ENCODE assay signal across 15 cellular contexts in genomic region chr7:74334026-74334425, GRCh38. TPM values are rescaled to one million over a fixed set of nuclear protein-coding genes. Genes with fewer than 3 reads are reported as not detected.
A peak's percentile ranks its signal among the peaks of the same experiment; 100 is the strongest.
DNase-seq lines count a peak whose midpoint lies in the region; ATAC-seq and TF ChIP-seq lines count a peak whose summit lies in the region.
"Had no signal": no experiment of that assay in that cellular context is flagged by ENCODE, and none has a peak within 500 bp of the region (broad histone marks: within the 10 kb centered on the region; RNA-seq: fewer than 3 reads in every experiment).

No MANE protein-coding gene starts in this region.

- H3K36me3 Mint-ChIP-seq in nephron progenitor cell (ENCODE audit: low read depth): peaks cover 14% of the 10 kb centered on the region
- H3K36me3 Mint-ChIP-seq in activated T-helper 17 cell treated with anti-CD3 and anti-CD28 coated beads, Interleukin-2, amount 50 U/mL, for 72 hours (ENCODE audit: low read depth): no peaks in the 10 kb centered on the region
- no peaks in the 10 kb centered on the region for H3K36me3 Mint-ChIP-seq in CD8-positive, alpha-beta T cell
- H3K36me3 Mint-ChIP-seq: stimulated activated effector memory CD8-positive, alpha-beta T cell treated with anti-CD3 and anti-CD28 coated beads, Interleukin-12 subunit alpha, Interleukin-12 subunit beta, amount 100 ng/mL, for 72 hours had no signal

- POLR2A ChIA-PET in CD8-positive, alpha-beta T cell (lab: Charles Lee): no interaction called here

- H3K9me3 Mint-ChIP-seq in nephron progenitor cell: no peaks in the 10 kb centered on the region
- no peaks in the 10 kb centered on the region for H3K9me3 Mint-ChIP-seq in activated T-helper 17 cell treated with anti-CD3 and anti-CD28 coated beads, Interleukin-2, amount 50 U/mL, for 72 hours
- no peaks in the 10 kb centered on the region for H3K9me3 Mint-ChIP-seq in CD8-positive, alpha-beta T cell
- H3K9me3 Mint-ChIP-seq: brain; stimulated activated effector memory CD8-positive, alpha-beta T cell treated with anti-CD3 and anti-CD28 coated beads, Interleukin-12 subunit alpha, Interleukin-12 subunit beta, amount 100 ng/mL, for 72 hours had no signal

- intact Hi-C loops in CD8-positive, alpha-beta T cell (cut with DNase I, micrococcal nuclease): no loop called here

- H3K4me3 Mint-ChIP-seq in nephron progenitor cell: no peak overlapping the region
- no peak overlapping the region for H3K4me3 Mint-ChIP-seq in activated T-helper 17 cell treated with anti-CD3 and anti-CD28 coated beads, Interleukin-2, amount 50 U/mL, for 72 hours
- no peak overlapping the region for H3K4me3 Mint-ChIP-seq in CD8-positive, alpha-beta T cell
- H3K4me3 Mint-ChIP-seq: brain; stimulated activated effector memory CD8-positive, alpha-beta T cell treated with anti-CD3 and anti-CD28 coated beads, Interleukin-12 subunit alpha, Interleukin-12 subunit beta, amount 100 ng/mL, for 72 hours had no signal

- H3K4me3 ChIP-seq in AG09309 (ENCODE audit: control insufficient read depth, low read depth, low read length): no peak overlapping the region
- H3K4me3 ChIP-seq in CD8-positive, alpha-beta T cell (ENCODE audit: low read depth, low read length): no peak overlapping the region
- H3K4me3 ChIP-seq: prostate gland, vagina had no signal

- H3K36me3 ChIP-seq in CD8-positive, alpha-beta T cell (ENCODE audit: insufficient read depth, low read length): no peaks in the 10 kb centered on the region
- H3K36me3 ChIP-seq: prostate gland had no signal

- peak overlapping the region; percentile 50 for H3K27ac Mint-ChIP-seq in nephron progenitor cell
- no peak overlapping the region for H3K27ac Mint-ChIP-seq in activated T-helper 17 cell treated with anti-CD3 and anti-CD28 coated beads, Interleukin-2, amount 50 U/mL, for 72 hours
- no peak overlapping the region for H3K27ac Mint-ChIP-seq in CD8-positive, alpha-beta T cell
- H3K27ac Mint-ChIP-seq: stimulated activated effector memory CD8-positive, alpha-beta T cell treated with anti-CD3 and anti-CD28 coated beads, Interleukin-12 subunit alpha, Interleukin-12 subunit beta, amount 100 ng/mL, for 72 hours had no signal

- peak; percentile 17 for DNase-seq in AG09309 (ENCODE audit: low read depth)
- peak; percentile 78 for DNase-seq in LHCN-M2 (ENCODE audit: low read depth)
- DNase-seq in dermis blood vessel endothelial cell: peak; percentile 58
- no peak for DNase-seq in nephron progenitor cell
- no peak for DNase-seq in stimulated activated naive CD4-positive, alpha-beta T cell treated with Interleukin-2 at 50 U/mL for 16 hours (lab: John Stamatoyannopoulos, UW)
- DNase-seq in stimulated activated CD8-positive, alpha-beta memory T cell treated with anti-CD3 and anti-CD28 coated beads, Interleukin-4, amount 100 ng/mL, for 48 hours: no peak
- DNase-seq in CD8-positive, alpha-beta T cell: no peak
- DNase-seq: mesendoderm, NCI-H1417 treated with DMSO at 0.1 percent for 48 hours, NCI-H510A had no signal

- peaks cover 4% of the 10 kb centered on the region for H3K4me1 Mint-ChIP-seq in nephron progenitor cell
- H3K4me1 Mint-ChIP-seq in activated T-helper 17 cell treated with anti-CD3 and anti-CD28 coated beads, Interleukin-2, amount 50 U/mL, for 72 hours: no peaks in the 10 kb centered on the region
- peaks cover 2% of the 10 kb centered on the region for H3K4me1 Mint-ChIP-seq in CD8-positive, alpha-beta T cell (ENCODE audit: low read depth)

- CTCF ChIA-PET in CD8-positive, alpha-beta T cell (lab: Charles Lee): interaction anchor here (0.7 to 1.2 kb wide), 2 partner anchors 67 to 128 kb away, joined by 3 to 4 read pairs; no protein-coding TSS in a partner anchor

- no peaks in the 10 kb centered on the region for H3K27me3 ChIP-seq in CD8-positive, alpha-beta T cell (ENCODE audit: insufficient read depth, low read length)
- H3K27me3 ChIP-seq: vagina had no signal

- ATAC-seq in activated T-helper 17 cell treated with anti-CD3 and anti-CD28 coated beads, Interleukin-2, amount 50 U/mL, for 72 hours (replicated peaks): no peak
- no peak for ATAC-seq in CD8-positive, alpha-beta T cell
- ATAC-seq: stimulated activated effector memory CD8-positive, alpha-beta T cell treated with anti-CD3 and anti-CD28 coated beads, Interleukin-12 subunit alpha, Interleukin-12 subunit beta, amount 100 ng/mL, for 72 hours had no signal

- no peaks in the 10 kb centered on the region for H3K9me3 ChIP-seq in CD8-positive, alpha-beta T cell (ENCODE audit: low read length)
- H3K9me3 ChIP-seq: prostate gland, vagina had no signal

- TF ChIP-seq CTCF in AG09309 (IDR thresholded peaks at IDR 0.05; ENCODE audit: control insufficient read depth, insufficient read depth, low read depth, low read length, missing control alignments) (no peak), nephron progenitor cell (IDR thresholded peaks at IDR 0.05) (no peak)
- TF ChIP-seq CTCF in CD8-positive, alpha-beta T cell (IDR thresholded peaks at IDR 0.05): no peak

- no peaks in the 10 kb centered on the region for H3K4me1 ChIP-seq in CD8-positive, alpha-beta T cell (ENCODE audit: insufficient read depth, low read length)
- H3K4me1 ChIP-seq: prostate gland, vagina had no signal

- H3K27ac ChIP-seq in CD8-positive, alpha-beta T cell (ENCODE audit: low read depth, low read length): no peak overlapping the region
- H3K27ac ChIP-seq: prostate gland, vagina had no signal

- H3K27me3 Mint-ChIP-seq in nephron progenitor cell (ENCODE audit: low read depth, poor library complexity): no peaks in the 10 kb centered on the region
- H3K27me3 Mint-ChIP-seq in activated T-helper 17 cell treated with anti-CD3 and anti-CD28 coated beads, Interleukin-2, amount 50 U/mL, for 72 hours: no peaks in the 10 kb centered on the region
- no peaks in the 10 kb centered on the region for H3K27me3 Mint-ChIP-seq in CD8-positive, alpha-beta T cell (ENCODE audit: low read depth)
- H3K27me3 Mint-ChIP-seq: brain had no signal

RNA-seq across cellular contexts. Expression of gene CLIP2, which starts 44.8 kb away (rescaled TPM):
- total RNA-seq in LHCN-M2 (2014; rRNA removed) (37.1 and 39.4 TPM in 2 replicates), dermis blood vessel endothelial cell (40.7 and 43.6 TPM in 2 replicates)
- 28.6 TPM for polyA plus RNA-seq in LHCN-M2 (2012)
- 1 to 10 TPM in 1 of 2 donors, under 1 TPM in 1; 0.93 to 1.6 TPM for total RNA-seq in activated T-helper 17 cell treated with anti-CD3 and anti-CD28 coated beads, Interleukin-2, amount 50 U/mL, for 72 hours
- 1 to 10 TPM; 2.1 to 2.7 TPM for total RNA-seq in CD8-positive, alpha-beta T cell

Comparison
In these comparisons a context has a peak if more than half of its experiments do, and no peak if none do; other contexts are left out.
1. DNase-seq: peak in AG09309 (single experiment), LHCN-M2 (single experiment) and dermis blood vessel endothelial cell (single experiment); none in nephron progenitor cell (single experiment), stimulated activated naive CD4-positive, alpha-beta T cell treated with Interleukin-2 at 50 U/mL for 16 hours (single experiment), stimulated activated CD8-positive, alpha-beta memory T cell treated with anti-CD3 and anti-CD28 coated beads, Interleukin-4, amount 100 ng/mL, for 48 hours (single experiment) and CD8-positive, alpha-beta T cell (0 of 7).
2. RNA of gene CLIP2, which starts 44.8 kb away (total RNA-seq): 40.7 to 43.6 TPM in dermis blood vessel endothelial cell and 37.1 to 39.4 TPM in LHCN-M2; 2.1 to 2.7 TPM in CD8-positive, alpha-beta T cell and 0.93 to 1.6 TPM in activated T-helper 17 cell treated with anti-CD3 and anti-CD28 coated beads, Interleukin-2, amount 50 U/mL, for 72 hours; every median in the first group is over 10 times any median in the second.